Comparison of ENCODE assay signal across 23 cellular contexts in the genomic region with DNA sequence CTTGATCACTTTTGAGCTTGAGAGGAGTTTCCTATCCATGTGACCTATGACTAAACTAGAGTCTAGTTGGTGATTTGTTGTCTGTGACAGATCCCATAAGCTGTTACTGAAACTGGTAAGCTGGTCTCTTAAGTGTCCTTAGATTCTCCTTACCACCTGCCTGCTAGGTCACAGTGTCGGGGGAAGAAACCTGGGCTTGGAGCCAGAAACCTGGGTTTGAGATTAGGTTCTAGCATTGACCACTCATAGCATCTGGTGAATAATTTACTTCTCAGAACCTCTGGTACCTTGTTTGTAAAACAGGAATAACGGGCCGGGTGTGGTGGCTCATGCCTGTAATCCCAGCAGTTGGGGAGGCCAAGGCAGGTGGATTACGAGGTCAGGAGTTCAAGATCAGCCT. TPM values are rescaled to one million over a fixed set of nuclear protein-coding genes. Genes with fewer than 3 reads are reported as not detected.
DNase-seq lines count a peak whose midpoint lies in the region; FAIRE-seq and TF ChIP-seq lines count a peak whose summit lies in the region.
"Had no signal": no experiment of that assay in that cellular context is flagged by ENCODE, and none has a peak within 500 bp of the region (broad histone marks: within the 10 kb centered on the region; RNA-seq: fewer than 3 reads in every experiment).

No MANE protein-coding gene starts in this region.

- TF ChIP-seq CTCF in Calu3 (IDR thresholded peaks at IDR 0.05; ENCODE audit: unreplicated experiment) (no peak), WERI-Rb-1 (IDR thresholded peaks at IDR 0.05; ENCODE audit: low read depth, low read length) (no peak), mesothelial cell of epicardium (IDR thresholded peaks at IDR 0.05; ENCODE audit: unreplicated experiment) (no peak)

- no peak overlapping the region for H3K27ac ChIP-seq in WERI-Rb-1
- H3K27ac ChIP-seq: C4-2B had no signal

- H3K4me3 Mint-ChIP-seq in Calu3 (ENCODE audit: low read depth, unreplicated experiment) (no peak overlapping the region), mesothelial cell of epicardium (no peak overlapping the region)
- H3K4me3 Mint-ChIP-seq: CD4-positive, alpha-beta T cell; GM23338; HFFc6 had no signal

- DNase-seq in Calu3 (peak; percentile 77), NCI-H524 (lab: John Stamatoyannopoulos, UW) (peak; percentile 87 to 96), WERI-Rb-1 (peak; percentile 23), urothelium cell line (ENCODE audit: low spot score) (no peak), mesothelial cell of epicardium (ENCODE audit: low spot score in 2 of 2, unreplicated experiment in 2 of 2) (no peak)
- DNase-seq in stimulated activated naive CD4-positive, alpha-beta T cell (lab: John Stamatoyannopoulos, UW) = no peak
- DNase-seq: ACHN; AML-193; Caco-2; CD4-positive, alpha-beta T cell; DMS79; GDM1; H7; HFFc6; IMR-90 had no signal

- H3K9me3 Mint-ChIP-seq in Calu3 (ENCODE audit: low read depth, unreplicated experiment) = peaks cover 11% of the 10 kb centered on the region
- no peaks in the 10 kb centered on the region for H3K9me3 Mint-ChIP-seq in mesothelial cell of epicardium
- H3K9me3 Mint-ChIP-seq: GM23338 had no signal

- no TSS peak for BruUV-seq in Calu3 (replicated peaks; lab: Mats Ljungman, UMichigan)

- H3K9me3 ChIP-seq in WERI-Rb-1 (ENCODE audit: severe bottlenecking) = no peaks in the 10 kb centered on the region
- H3K9me3 ChIP-seq: Caco-2 had no signal

- H3K27ac Mint-ChIP-seq in Calu3 (ENCODE audit: unreplicated experiment) = peak overlapping the region; percentile 95
- H3K27ac Mint-ChIP-seq in mesothelial cell of epicardium = no peak overlapping the region
- H3K27ac Mint-ChIP-seq: CD4-positive, alpha-beta T cell; GM23338; HFFc6 had no signal

- no peak overlapping the region for H3K4me3 ChIP-seq in WERI-Rb-1 (ENCODE audit: low read depth, low read length)
- H3K4me3 ChIP-seq: GM23338, K562 had no signal

- H3K27me3 Mint-ChIP-seq in Calu3 (ENCODE audit: unreplicated experiment) = no peaks in the 10 kb centered on the region
- peaks cover 27% of the 10 kb centered on the region for H3K27me3 Mint-ChIP-seq in mesothelial cell of epicardium (ENCODE audit: low read depth)
- H3K27me3 Mint-ChIP-seq: CD4-positive, alpha-beta T cell had no signal

- intact Hi-C loops in Calu3 (cut with micrococcal nuclease; ENCODE audit: unreplicated experiment) = loop anchor here (1.0 to 2.0 kb wide), 3 partner anchors 47 to 119 kb away; no protein-coding TSS in a partner anchor

- CTCF ChIA-PET in Calu3 (lab: Charles Lee) = interaction anchor here (0.7 to 1.9 kb wide), 5 partner anchors 9 to 141 kb away, joined by 3 to 11 read pairs (median 3); no protein-coding TSS in a partner anchor

- H3K4me1 Mint-ChIP-seq in Calu3 (ENCODE audit: low read depth, unreplicated experiment) (peaks cover 82% of the 10 kb centered on the region), mesothelial cell of epicardium (no peaks in the 10 kb centered on the region)

- peak; percentile 56 for FAIRE-seq in urothelium cell line (lab: Jason Lieb, UNC)
- FAIRE-seq: A204.1, GM12892, GM18507, HTR-8/SVneo, K562 had no signal

- no peaks in the 10 kb centered on the region for H3K36me3 ChIP-seq in WERI-Rb-1

- H3K36me3 Mint-ChIP-seq in Calu3 (ENCODE audit: insufficient read depth, unreplicated experiment) = peaks cover 25% of the 10 kb centered on the region
- H3K36me3 Mint-ChIP-seq in mesothelial cell of epicardium = no peaks in the 10 kb centered on the region

- no peaks in the 10 kb centered on the region for H3K27me3 ChIP-seq in WERI-Rb-1 (ENCODE audit: insufficient read depth, low read depth, severe bottlenecking)

RNA-seq across cellular contexts. Expression of a gene that starts 21.8 kb away (rescaled TPM):
- total RNA-seq in Calu3 (2022) (0.95 and 3.8 TPM in 2 replicates), mesothelial cell of epicardium (not detected in 3 replicates)
- total RNA-seq: CD4-positive, alpha-beta T cell; Daoy; HFFc6; IMR-90; K562 had no signal

Comparison
In these comparisons a context has a peak if more than half of its experiments do, and no peak if none do; other contexts are left out.
1. DNase-seq: peak in Calu3 (single experiment), NCI-H524 (2 of 2) and WERI-Rb-1 (single experiment); none in urothelium cell line (single experiment), stimulated activated naive CD4-positive, alpha-beta T cell (0 of 6) and mesothelial cell of epicardium (0 of 2).